In the genomic region with DNA sequence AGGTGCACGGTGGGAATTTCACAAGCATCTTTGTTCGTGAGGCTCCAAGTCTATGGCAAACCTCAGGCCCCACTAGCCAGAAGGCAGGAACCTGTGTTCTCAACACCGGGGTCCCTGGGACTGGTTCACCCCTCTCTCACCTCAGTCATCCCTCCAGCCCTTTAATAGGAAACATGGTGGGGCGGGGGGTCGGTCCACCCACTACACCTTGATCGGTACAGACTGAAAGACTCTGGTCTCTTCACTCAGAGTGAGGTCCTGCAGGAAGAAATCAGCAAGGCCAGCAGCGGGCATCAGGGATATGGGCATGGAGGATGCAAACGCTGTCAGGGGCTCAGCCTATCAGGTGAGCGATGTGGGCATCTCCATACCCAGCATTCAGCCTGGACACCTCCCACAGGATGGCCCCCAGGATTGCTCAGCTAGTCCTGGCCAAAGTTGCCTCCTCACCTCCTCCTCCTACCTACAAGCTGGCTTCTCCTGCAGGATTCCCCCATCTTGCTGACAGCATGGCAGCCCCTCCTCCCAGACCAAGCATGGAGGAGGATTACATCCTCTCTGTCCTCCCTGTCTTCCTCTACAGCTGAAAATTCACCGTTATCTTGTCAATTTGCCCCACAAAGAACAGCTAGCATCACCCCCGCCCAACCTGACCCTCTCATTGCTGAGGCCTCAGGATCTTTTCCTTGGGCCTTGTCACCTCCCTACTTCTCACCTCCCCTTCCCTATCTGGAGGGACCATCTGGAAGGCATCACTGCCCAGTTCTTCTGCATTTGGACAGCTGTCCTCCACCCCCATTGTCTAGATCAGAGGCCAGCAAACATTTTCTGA, we compare ENCODE assay signal across 2 cellular contexts.
TF ChIP-seq lines count a peak whose summit lies in the region.

No MANE protein-coding gene starts in this region.

TF ChIP-seq in A549, 52 proteins besides CTCF, POLR2A, EP300 and RAD21:
- TF ChIP-seq ZFP36 (IDR thresholded peaks at IDR 0.05; ENCODE audit: borderline replicate concordance, partially characterized antibody) (peak; percentile 50), MYC (IDR thresholded peaks at IDR 0.05; ENCODE audit: borderline replicate concordance, low read length) (no peak), ZNF302 (CRISPR knock-in tag; IDR thresholded peaks at IDR 0.05) (no peak), MAZ (IDR thresholded peaks at IDR 0.05; ENCODE audit: borderline replicate concordance, low read depth, low read length) (no peak)

TF ChIP-seq in H1, 55 proteins besides CTCF, POLR2A, EP300 and RAD21:
- TF ChIP-seq TEAD4 (IDR thresholded peaks at IDR 0.05; ENCODE audit: low read depth, low read length) (no peak), BRCA1 (IDR thresholded peaks at IDR 0.05; ENCODE audit: low read depth, low read length) (no peak), MAFK (IDR thresholded peaks at IDR 0.05; ENCODE audit: low read depth, low read length) (no peak), NRF1 (IDR thresholded peaks at IDR 0.05; ENCODE audit: low read depth, low read length) (no peak), SUZ12 (IDR thresholded peaks at IDR 0.05; ENCODE audit: low read length) (no peak), YY1 (IDR thresholded peaks at IDR 0.05; ENCODE audit: low read depth, low read length) (no peak), HDAC6 (IDR thresholded peaks at IDR 0.05; ENCODE audit: low read depth, low read length) (no peak), BCL11A (IDR thresholded peaks at IDR 0.05; ENCODE audit: low read depth in 2 of 2, low read length in 2 of 2) (no peak), HDAC2 (IDR thresholded peaks at IDR 0.05; ENCODE audit: borderline replicate concordance in 1 of 2, low read depth in 2 of 2, low read length in 2 of 2) (no peak), FOSL1 (IDR thresholded peaks at IDR 0.05; ENCODE audit: insufficient read depth, low read depth, low read length) (no peak), CHD1 (IDR thresholded peaks at IDR 0.05; ENCODE audit: low read depth, low read length) (no peak), TBP (IDR thresholded peaks at IDR 0.05; ENCODE audit: low read depth, low read length) (no peak), EZH2 (IDR thresholded peaks at IDR 0.05; ENCODE audit: low read depth, low read length, severe bottlenecking) (no peak), GTF2F1 (IDR thresholded peaks at IDR 0.05; ENCODE audit: borderline replicate concordance, low read depth, low read length) (no peak), NANOG (IDR thresholded peaks at IDR 0.05; ENCODE audit: insufficient read depth, low read depth, low read length, poor library complexity, severe bottlenecking) (no peak)
- TF ChIP-seq, protein P1, sequence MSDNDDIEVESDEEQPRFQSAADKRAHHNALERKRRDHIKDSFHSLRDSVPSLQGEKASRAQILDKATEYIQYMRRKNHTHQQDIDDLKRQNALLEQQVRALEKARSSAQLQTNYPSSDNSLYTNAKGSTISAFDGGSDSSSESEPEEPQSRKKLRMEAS (IDR thresholded peaks at IDR 0.05) = no peak
- TF ChIP-seq, protein P2, sequence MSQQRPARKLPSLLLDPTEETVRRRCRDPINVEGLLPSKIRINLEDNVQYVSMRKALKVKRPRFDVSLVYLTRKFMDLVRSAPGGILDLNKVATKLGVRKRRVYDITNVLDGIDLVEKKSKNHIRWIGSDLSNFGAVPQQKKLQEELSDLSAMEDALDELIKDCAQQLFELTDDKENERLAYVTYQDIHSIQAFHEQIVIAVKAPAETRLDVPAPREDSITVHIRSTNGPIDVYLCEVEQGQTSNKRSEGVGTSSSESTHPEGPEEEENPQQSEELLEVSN (IDR thresholded peaks at IDR 0.05) = no peak
